ENCODE assay signal across 32 cellular contexts in genomic region chr6:144688713-144689112, GRCh38.
"Had no signal": no experiment of that assay in that cellular context is flagged by ENCODE, and none has a peak within 500 bp of the region (broad histone marks: within the 10 kb centered on the region; RNA-seq: fewer than 3 reads in every experiment).

No MANE protein-coding gene starts in this region.

- H3K4me1 ChIP-seq: adrenal gland, body of pancreas, colonic mucosa, esophagus squamous epithelium had no signal

- H3K27ac Mint-ChIP-seq: activated B cell treated with CpG ODN at 0.5 μM for 24 hours; activated CD8-positive, alpha-beta T cell treated with anti-CD3 and anti-CD28 coated beads for 36 hours; activated naive CD8-positive, alpha-beta T cell; activated naive CD8-positive, alpha-beta T cell treated with anti-CD3 and anti-CD28 coated beads, Interleukin-2, amount 50 U/mL, for 24 hours; activated T-helper 17 cell treated with anti-CD3 and anti-CD28 coated beads, Interleukin-2, amount 50 U/mL, for 72 hours; T-helper 17 cell; T-helper 2 cell treated with Interferon-gamma antibody and Interleukin-4, amounts not matched to agents 5 μg/mL and 100 μg/mL, for 36 hours had no signal

- H3K36me3 ChIP-seq: adrenal gland, WERI-Rb-1 had no signal

- ATAC-seq: activated CD4-positive, CD25-positive, alpha-beta regulatory T cell treated with anti-CD3 and anti-CD28 coated beads, Interleukin-2, amount 50 U/mL, for 24 hours; activated CD8-positive, alpha-beta T cell treated with anti-CD3 and anti-CD28 coated beads for 36 hours; activated naive CD8-positive, alpha-beta T cell treated with anti-CD3 and anti-CD28 coated beads, Interleukin-2, amount 50 U/mL, for 24 hours; activated T-cell treated with anti-CD3 and anti-CD28 coated beads, Interleukin-2, amount 50 U/mL, for 4 hours; activated T-helper 17 cell treated with anti-CD3 and anti-CD28 coated beads, Interleukin-2, amount 50 U/mL, for 72 hours; T-helper 17 cell had no signal

- H3K27ac ChIP-seq: adrenal gland, body of pancreas, colonic mucosa, epithelial cell of prostate, esophagus squamous epithelium, gastroesophageal sphincter, WERI-Rb-1 had no signal

- H3K27me3 Mint-ChIP-seq: activated B cell treated with CpG ODN at 0.5 μM for 24 hours; activated CD8-positive, alpha-beta T cell treated with anti-CD3 and anti-CD28 coated beads for 36 hours; activated naive CD8-positive, alpha-beta T cell; activated naive CD8-positive, alpha-beta T cell treated with anti-CD3 and anti-CD28 coated beads, Interleukin-2, amount 50 U/mL, for 24 hours; activated T-helper 17 cell treated with anti-CD3 and anti-CD28 coated beads, Interleukin-2, amount 50 U/mL, for 72 hours; T-helper 17 cell had no signal

- H3K4me1 Mint-ChIP-seq: activated naive CD8-positive, alpha-beta T cell treated with anti-CD3 and anti-CD28 coated beads, Interleukin-2, amount 50 U/mL, for 24 hours had no signal

- DNase-seq: activated B cell treated with CpG ODN at 0.5 μM for 24 hours; activated CD4-positive, alpha-beta T cell treated with anti-CD3 and anti-CD28 coated beads for 48 hours; activated CD4-positive, alpha-beta T cell treated with anti-CD3 and anti-CD28 coated beads, Interleukin-2, amount 50 U/mL, for 1 hour; activated CD4-positive, alpha-beta T cell treated with anti-CD3 and anti-CD28 coated beads, Interleukin-2, amount 50 U/mL, for 48 hours; activated CD8-positive, alpha-beta memory T cell treated with anti-CD3 and anti-CD28 coated beads for 24 hours; activated CD8-positive, alpha-beta T cell treated with anti-CD3 and anti-CD28 coated beads for 36 hours; activated effector memory CD4-positive, alpha-beta T cell treated with Interleukin-2 at 50 U/mL for 16 hours; activated gamma-delta T cell treated with Interleukin-2 at 50 U/mL for 16 hours; activated naive CD4-positive, alpha-beta T cell treated with anti-CD3 and anti-CD28 coated beads, Interleukin-2, amount 50 U/mL, for 16 hours; activated naive CD4-positive, alpha-beta T cell treated with Interleukin-2 at 50 U/mL for 16 hours; activated naive CD8-positive, alpha-beta T cell treated with anti-CD3 and anti-CD28 coated beads, Interleukin-2, amount 50 U/mL, for 24 hours; activated T-cell treated with anti-CD3 and anti-CD28 coated beads, Interleukin-2, amount 50 U/mL, for 4 hours; adrenal gland; amygdala; aorta; body of pancreas; caudate nucleus; cerebellar nuclear complex; colonic mucosa; effector CD8-positive, alpha-beta T cell; esophagus squamous epithelium; foreskin melanocyte; T-helper 1 cell; T-helper 17 cell; T1000; WERI-Rb-1 had no signal

- H3K27me3 ChIP-seq: adrenal gland, body of pancreas, colonic mucosa, esophagus squamous epithelium, gastroesophageal sphincter had no signal

- H3K4me3 ChIP-seq: adrenal gland, body of pancreas, colonic mucosa, esophagus squamous epithelium, gastroesophageal sphincter had no signal

- H3K9me3 ChIP-seq: body of pancreas, colonic mucosa, esophagus squamous epithelium had no signal

- H3K4me3 Mint-ChIP-seq: activated B cell treated with CpG ODN at 0.5 μM for 24 hours; activated CD8-positive, alpha-beta T cell treated with anti-CD3 and anti-CD28 coated beads for 36 hours; activated naive CD8-positive, alpha-beta T cell; activated naive CD8-positive, alpha-beta T cell treated with anti-CD3 and anti-CD28 coated beads, Interleukin-2, amount 50 U/mL, for 24 hours; activated T-cell treated with anti-CD3 and anti-CD28 coated beads, Interleukin-2, amount 50 U/mL, for 4 hours; activated T-helper 17 cell treated with anti-CD3 and anti-CD28 coated beads, Interleukin-2, amount 50 U/mL, for 72 hours; T-helper 17 cell; T-helper 2 cell treated with Interferon-gamma antibody and Interleukin-4, amounts not matched to agents 5 μg/mL and 100 μg/mL, for 36 hours had no signal
